In genomic region chr20:61753196-61753942, GRCh38 we compare ENCODE assay signal across 12 cellular contexts.
DNase-seq lines count a peak whose midpoint lies in the region; ATAC-seq, FAIRE-seq and TF ChIP-seq lines count a peak whose summit lies in the region.
"Had no signal": no experiment of that assay in that cellular context is flagged by ENCODE, and none has a peak within 500 bp of the region (broad histone marks: within the 10 kb centered on the region; RNA-seq: fewer than 3 reads in every experiment).

No MANE protein-coding gene starts in this region.

- H3K9me3 ChIP-seq in astrocyte (ENCODE audit: insufficient read depth, low read depth, low read length): no peaks in the 10 kb centered on the region
- H3K9me3 ChIP-seq in hepatocyte (ENCODE audit: low read depth): no peaks in the 10 kb centered on the region
- H3K9me3 ChIP-seq in upper lobe of right lung: peaks cover 6% of the 10 kb centered on the region

- ATAC-seq in upper lobe of right lung: no peak
- ATAC-seq: PC-3 had no signal

- TF ChIP-seq POLR2A in H54 (IDR thresholded peaks at IDR 0.05; ENCODE audit: low read depth, low read length): no peak

- peak overlapping the region; percentile 30 for H3K27ac ChIP-seq in astrocyte (ENCODE audit: low read depth, low read length)
- H3K27ac ChIP-seq in hepatocyte: no peak overlapping the region
- no peak overlapping the region for H3K27ac ChIP-seq in upper lobe of right lung
- H3K27ac ChIP-seq: WERI-Rb-1 had no signal

- H3K79me2 ChIP-seq in astrocyte (ENCODE audit: insufficient read depth, low read length): no peaks in the 10 kb centered on the region
- no peaks in the 10 kb centered on the region for H3K79me2 ChIP-seq in hepatocyte

- no peaks in the 10 kb centered on the region for H3K9me2 ChIP-seq in hepatocyte (replicated peaks; ENCODE audit: insufficient read depth)

- H3K27me3 Mint-ChIP-seq in astrocyte (ENCODE audit: low read depth, unreplicated experiment): no peaks in the 10 kb centered on the region

- peaks cover 6% of the 10 kb centered on the region for H3K9me3 Mint-ChIP-seq in astrocyte (ENCODE audit: unreplicated experiment)

- TF ChIP-seq CTCF in astrocyte (IDR thresholded peaks at IDR 0.05; ENCODE audit: insufficient read depth, low read depth, low read length) (no peak), hepatocyte (IDR thresholded peaks at IDR 0.05; ENCODE audit: poor library complexity) (no peak), upper lobe of right lung (IDR thresholded peaks at IDR 0.05) (no peak)

- DNase-seq in H54 (ENCODE audit: insufficient read length, low spot score): peak; percentile 57
- peak; percentile 88 for DNase-seq in astrocyte (ENCODE audit: low read depth)
- DNase-seq in hepatocyte (ENCODE audit: low spot score): peak; percentile 26
- DNase-seq in stromal cell of bone marrow (ENCODE audit: low read depth): peak; percentile 20
- no peak for DNase-seq in NCI-H2227 treated with DMSO at 0.1 percent for 48 hours (lab: John Stamatoyannopoulos, UW)
- DNase-seq in NCI-H1930 (lab: John Stamatoyannopoulos, UW): no peak
- no peak for DNase-seq in upper lobe of right lung
- DNase-seq: NCI-H1694, PC-3, WERI-Rb-1 had no signal

- no peak overlapping the region for H2AFZ ChIP-seq in astrocyte (ENCODE audit: low read depth, low read length)
- no peak overlapping the region for H2AFZ ChIP-seq in hepatocyte

- H3K4me3 ChIP-seq in astrocyte (ENCODE audit: insufficient read depth, low read depth, low read length) (peak overlapping the region; percentile 2), hepatocyte (no peak overlapping the region), upper lobe of right lung (no peak overlapping the region)

- intact Hi-C loops in upper lobe of right lung (cut with DNase I): no loop called here

- H3K4me1 ChIP-seq in astrocyte (ENCODE audit: insufficient read depth, low read length): peaks cover 14% of the 10 kb centered on the region
- no peaks in the 10 kb centered on the region for H3K4me1 ChIP-seq in hepatocyte (ENCODE audit: insufficient read depth)
- H3K4me1 ChIP-seq in upper lobe of right lung: no peaks in the 10 kb centered on the region

- FAIRE-seq in H54 (lab: Jason Lieb, UNC): no peak
- peak; percentile 87 for FAIRE-seq in astrocyte (lab: Jason Lieb, UNC)
- FAIRE-seq: G401.6 had no signal

- H3K27me3 ChIP-seq in astrocyte (ENCODE audit: insufficient read depth, low read length): no peaks in the 10 kb centered on the region
- no peaks in the 10 kb centered on the region for H3K27me3 ChIP-seq in hepatocyte
- peaks cover 4% of the 10 kb centered on the region for H3K27me3 ChIP-seq in upper lobe of right lung
- H3K27me3 ChIP-seq: dorsolateral prefrontal cortex had no signal

- no peaks in the 10 kb centered on the region for H3K36me3 ChIP-seq in astrocyte (ENCODE audit: insufficient read depth, low read length)
- H3K36me3 ChIP-seq in hepatocyte (replicated peaks; ENCODE audit: insufficient read depth, low read depth): no peaks in the 10 kb centered on the region
- H3K36me3 ChIP-seq in upper lobe of right lung: no peaks in the 10 kb centered on the region
- H3K36me3 ChIP-seq: WERI-Rb-1 had no signal

- no peak overlapping the region for H3K9ac ChIP-seq in astrocyte (ENCODE audit: low read length)

- H3K36me3 Mint-ChIP-seq in astrocyte (ENCODE audit: low read depth, unreplicated experiment): no peaks in the 10 kb centered on the region

- H3K4me1 Mint-ChIP-seq in astrocyte (ENCODE audit: low read depth, unreplicated experiment): peaks cover 27% of the 10 kb centered on the region

- H3K4me2 ChIP-seq in astrocyte (ENCODE audit: low read length) (peak overlapping the region; percentile 65), hepatocyte (no peak overlapping the region)

- WGBS in hepatocyte (ENCODE audit: low lambda C conversion rate, missing lambda C conversion rate): 73% methylated on average over 14 of the region's 14 CpGs

- peak overlapping the region; percentile 93 for H3K27ac Mint-ChIP-seq in astrocyte (ENCODE audit: unreplicated experiment)

- H3K4me3 Mint-ChIP-seq in astrocyte (ENCODE audit: unreplicated experiment): no peak overlapping the region

- H4K20me1 ChIP-seq in astrocyte (ENCODE audit: insufficient read depth, low read length) (no peaks in the 10 kb centered on the region), hepatocyte (ENCODE audit: insufficient read depth, poor library complexity, severe bottlenecking) (no peaks in the 10 kb centered on the region)

Comparison
In these comparisons a context has a peak if more than half of its experiments do, and no peak if none do; other contexts are left out.
1. DNase-seq: peak in H54 (single experiment), astrocyte (single experiment), hepatocyte (single experiment) and stromal cell of bone marrow (single experiment); none in NCI-H2227 treated with DMSO at 0.1 percent for 48 hours (single experiment), NCI-H1930 (0 of 2) and upper lobe of right lung (single experiment).